ENCODE assay signal across 7 cellular contexts in genomic region chr11:62119569-62119968, GRCh38.
"Had no signal": no experiment of that assay in that cellular context is flagged by ENCODE, and none has a peak within 500 bp of the region (broad histone marks: within the 10 kb centered on the region; RNA-seq: fewer than 3 reads in every experiment).

No MANE protein-coding gene starts in this region.

- H3K36me3 ChIP-seq: HAP-1 had no signal

- H3K27ac ChIP-seq: GM23248 had no signal

- DNase-seq: GM23248, GOT3, H7, IMR-90, KBM-7 had no signal

- H3K4me3 ChIP-seq: GM23248, HAP-1 had no signal

- H2AFZ ChIP-seq: GM23248 had no signal

- H3K9me3 ChIP-seq: HAP-1 had no signal

- ATAC-seq: HCT116 had no signal

- H3K9ac ChIP-seq: GM23248 had no signal
